ENCODE assay signal across 8 cellular contexts in genomic region chr16:1057252-1057932, GRCh38. TPM values are rescaled to one million over a fixed set of nuclear protein-coding genes. Genes with fewer than 3 reads are reported as not detected.
DNase-seq lines count a peak whose midpoint lies in the region; ATAC-seq and TF ChIP-seq lines count a peak whose summit lies in the region.

No MANE protein-coding gene starts in this region.

- no peak overlapping the region for H2AFZ ChIP-seq in OCI-LY3 (ENCODE audit: low read depth, low read length)

- peak; percentile 62 for ATAC-seq in left ventricle myocardium superior
- ATAC-seq in GM21576 (IDR thresholded peaks at IDR 0.05; ENCODE audit: unreplicated experiment) = no peak
- no peak for ATAC-seq in HG02885 (IDR thresholded peaks at IDR 0.05; ENCODE audit: poor library complexity, unreplicated experiment)

- no peak overlapping the region for H3K27ac ChIP-seq in OCI-LY3 (ENCODE audit: low read length)

- no peaks in the 10 kb centered on the region for H3K9me3 ChIP-seq in OCI-LY3 (ENCODE audit: insufficient read depth, low read length)

- no peak overlapping the region for H3K4me3 ChIP-seq in OCI-LY3 (ENCODE audit: low read length)

- H3K4me2 ChIP-seq in OCI-LY3 (ENCODE audit: low read length) = no peak overlapping the region

- H3K27me3 ChIP-seq in OCI-LY3 (ENCODE audit: low read depth, low read length) = no peaks in the 10 kb centered on the region

- intact Hi-C loops in left ventricle myocardium superior (cut with micrococcal nuclease) = no loop called here

- no peaks in the 10 kb centered on the region for H4K20me1 ChIP-seq in OCI-LY3 (ENCODE audit: insufficient read depth, low read length)

- no peaks in the 10 kb centered on the region for H3K79me2 ChIP-seq in OCI-LY3 (ENCODE audit: low read length)

- DNase-seq in ELR (ENCODE audit: low read depth) = peak; percentile 7
- DNase-seq in activated effector memory CD4-positive, alpha-beta T cell treated with anti-CD3 and anti-CD28 coated beads, Interleukin-2, amount 50 U/mL, for 16 hours = peak; percentile 88
- DNase-seq in left ventricle myocardium superior = peak; percentile 67
- peak; percentile 66 to 79 for DNase-seq in stimulated activated CD4-positive, alpha-beta T cell treated with anti-CD3 and anti-CD28 coated beads, Interleukin-4, amount 100 ng/mL, for 48 hours (ENCODE audit: low read depth in 2 of 2)
- no peak for DNase-seq in Ammon's horn (ENCODE audit: low spot score)

- TF ChIP-seq CTCF in OCI-LY3 (IDR thresholded peaks at IDR 0.05; ENCODE audit: low read depth, low read length) = peak; percentile 67

- no peaks in the 10 kb centered on the region for H3K4me1 ChIP-seq in OCI-LY3 (ENCODE audit: low read length)

- H3K36me3 ChIP-seq in OCI-LY3 (replicated peaks; ENCODE audit: low read depth, low read length) = no peaks in the 10 kb centered on the region

- no peak overlapping the region for H3K9ac ChIP-seq in OCI-LY3 (ENCODE audit: low read length)

RNA-seq across cellular contexts. Expression of gene SSTR5, which starts 15.2 kb away (rescaled TPM):
- 25.8 TPM for total RNA-seq in left ventricle myocardium superior

RNA-seq across cellular contexts. Expression of gene C1QTNF8, which starts 38.7 kb away (rescaled TPM):
- not detected for total RNA-seq in left ventricle myocardium superior
